15 cellular contexts compared by ENCODE assay signal in genomic region chr12:131642101-131642540, GRCh38.
DNase-seq lines count a peak whose midpoint lies in the region; ATAC-seq, FAIRE-seq and TF ChIP-seq lines count a peak whose summit lies in the region.
"Had no signal": no experiment of that assay in that cellular context is flagged by ENCODE, and none has a peak within 500 bp of the region (broad histone marks: within the 10 kb centered on the region; RNA-seq: fewer than 3 reads in every experiment).

No MANE protein-coding gene starts in this region.

- H3K4me3 ChIP-seq in GM12878: no peak overlapping the region
- H3K4me3 ChIP-seq: BLaER1 treated with 17β-estradiol and CSF1 and Interleukin-3, amounts not matched to agents 10 nM and 100 nM had no signal

- H3K9me3 Mint-ChIP-seq in natural killer cell treated with Interleukin-12 subunit alpha and Interleukin-12 subunit beta and Interleukin-15 and Interleukin-18, amount 100 ng/mL, for 72 hours: no peaks in the 10 kb centered on the region
- no peaks in the 10 kb centered on the region for H3K9me3 Mint-ChIP-seq in natural killer cell
- H3K9me3 Mint-ChIP-seq: central memory CD8-positive, alpha-beta T cell; stimulated activated memory B cell treated with anti-CD40 and anti-IgM and Interleukin-4, amounts not matched to agents 10 μg/mL and 1 μg/mL and 100 μg/mL, for 72 hours had no signal

- no peak overlapping the region for H3K4me2 ChIP-seq in GM12878 (ENCODE audit: control insufficient read depth, insufficient read depth)
- H3K4me2 ChIP-seq: BLaER1 treated with 17β-estradiol and CSF1 and Interleukin-3, amounts not matched to agents 10 nM and 100 nM had no signal

- no peak for FAIRE-seq in GM12878 (lab: Jason Lieb, UNC)
- FAIRE-seq in urothelium cell line (lab: Jason Lieb, UNC): no peak
- FAIRE-seq: endometrium had no signal

- DNase-seq in natural killer cell treated with Interleukin-12 subunit alpha and Interleukin-12 subunit beta and Interleukin-15 and Interleukin-18, amount 100 ng/mL, for 72 hours (ENCODE audit: low spot score): no peak
- DNase-seq in natural killer cell (no peak), GM12878 (ENCODE audit: low read depth, low spot score) (peak; percentile 15), urothelium cell line (ENCODE audit: low spot score) (peak; percentile 10), AG08396 (ENCODE audit: low spot score) (no peak), DMS79 treated with DMSO at 0.1 percent for 48 hours (lab: John Stamatoyannopoulos, UW) (no peak), SW 1271 (lab: John Stamatoyannopoulos, UW) (no peak)
- DNase-seq: NCI-H187; stimulated activated CD4-positive, alpha-beta T cell treated with anti-CD3 and anti-CD28 coated beads, Interleukin-2, amount 100 ng/mL, for 48 hours had no signal

- H3K36me3 Mint-ChIP-seq in natural killer cell treated with Interleukin-12 subunit alpha and Interleukin-12 subunit beta and Interleukin-15 and Interleukin-18, amount 100 ng/mL, for 72 hours: no peaks in the 10 kb centered on the region
- no peaks in the 10 kb centered on the region for H3K36me3 Mint-ChIP-seq in natural killer cell
- H3K36me3 Mint-ChIP-seq: stimulated activated memory B cell treated with anti-CD40 and anti-IgM and Interleukin-4, amounts not matched to agents 10 μg/mL and 1 μg/mL and 100 μg/mL, for 72 hours had no signal

- H2AFZ ChIP-seq in GM12878 (ENCODE audit: control insufficient read depth, low read depth, low read length): no peak overlapping the region

- no peak for TF ChIP-seq POLR2A in GM12878 (IDR thresholded peaks at IDR 0.05; ENCODE audit: low read depth, low read length)

- intact Hi-C loops in natural killer cell (cut with micrococcal nuclease): no loop called here
- intact Hi-C loops in GM12878 (cut with micrococcal nuclease; ENCODE audit: unreplicated experiment): no loop called here

- no peaks in the 10 kb centered on the region for H3K36me3 ChIP-seq in GM12878 (ENCODE audit: control insufficient read depth in 2 of 2, insufficient read depth in 2 of 2, low read length in 1 of 2)
- H3K36me3 ChIP-seq: BLaER1 treated with 17β-estradiol and CSF1 and Interleukin-3, amounts not matched to agents 10 nM and 100 nM had no signal

- no peaks in the 10 kb centered on the region for H3K4me1 ChIP-seq in GM12878 (ENCODE audit: control insufficient read depth, insufficient read depth, low read length)
- H3K4me1 ChIP-seq: BLaER1 treated with 17β-estradiol and CSF1 and Interleukin-3, amounts not matched to agents 10 nM and 100 nM had no signal

- peaks cover 7 to 12% of the 10 kb centered on the region in 2 donors for H3K27me3 Mint-ChIP-seq in natural killer cell treated with Interleukin-12 subunit alpha and Interleukin-12 subunit beta and Interleukin-15 and Interleukin-18, amount 100 ng/mL, for 72 hours
- peaks cover 0 to 11% of the 10 kb centered on the region in 2 donors for H3K27me3 Mint-ChIP-seq in natural killer cell (ENCODE audit: low read depth in 2 of 2)

- peak; percentile 29 to 63 for ATAC-seq in natural killer cell treated with Interleukin-12 subunit alpha and Interleukin-12 subunit beta and Interleukin-15 and Interleukin-18, amount 100 ng/mL, for 72 hours
- no peak for ATAC-seq in natural killer cell
- peak; percentile 52 for ATAC-seq in HG03460 (IDR thresholded peaks at IDR 0.05; ENCODE audit: unreplicated experiment)
- ATAC-seq in GM12878: peak; percentile 65
- ATAC-seq: stimulated activated memory B cell treated with anti-CD40 and anti-IgM and Interleukin-4, amounts not matched to agents 10 μg/mL and 1 μg/mL and 100 μg/mL, for 72 hours had no signal

- no peak overlapping the region for H3K27ac Mint-ChIP-seq in natural killer cell treated with Interleukin-12 subunit alpha and Interleukin-12 subunit beta and Interleukin-15 and Interleukin-18, amount 100 ng/mL, for 72 hours
- no peak overlapping the region for H3K27ac Mint-ChIP-seq in natural killer cell
- H3K27ac Mint-ChIP-seq: activated naive CD8-positive, alpha-beta T cell; stimulated activated memory B cell treated with anti-CD40 and anti-IgM and Interleukin-4, amounts not matched to agents 10 μg/mL and 1 μg/mL and 100 μg/mL, for 72 hours had no signal

- no TSS peak for BruUV-seq in GM12878 (replicated peaks; lab: Mats Ljungman, UMichigan)

- RAD21 ChIA-PET in GM12878 (lab: Charles Lee; ENCODE audit: unreplicated experiment): no interaction called here

- CTCF ChIA-PET in GM12878 (lab: Yijun Ruan, JAX): no interaction called here

- H3K4me1 Mint-ChIP-seq in natural killer cell treated with Interleukin-12 subunit alpha and Interleukin-12 subunit beta and Interleukin-15 and Interleukin-18, amount 100 ng/mL, for 72 hours (ENCODE audit: low read depth in 2 of 2): peaks cover 0 to 5% of the 10 kb centered on the region in 2 donors
- peaks cover 0 to 7% of the 10 kb centered on the region in 2 donors for H3K4me1 Mint-ChIP-seq in natural killer cell
- H3K4me1 Mint-ChIP-seq: central memory CD8-positive, alpha-beta T cell; stimulated activated memory B cell treated with anti-CD40 and anti-IgM and Interleukin-4, amounts not matched to agents 10 μg/mL and 1 μg/mL and 100 μg/mL, for 72 hours had no signal

- 43% methylated on average over 6 of the region's 8 CpGs for WGBS in GM12878 (ENCODE audit: insufficient coverage, insufficient replicate concordance, low lambda C conversion rate, missing lambda C conversion rate)

- TF ChIP-seq CTCF in natural killer cell (IDR thresholded peaks at IDR 0.05): no peak
- no peak for TF ChIP-seq CTCF in GM12878 (IDR thresholded peaks at IDR 0.05 in 2 of 3, conservative IDR thresholded peaks at IDR 0.05 in 1 of 3; ENCODE audit: control insufficient read depth in 2 of 3, extremely low read depth in 1 of 3, insufficient read depth in 1 of 3, low read depth in 3 of 3, low read length in 3 of 3)

- H3K27me3 ChIP-seq in GM12878 (replicated peaks in 1 of 2; ENCODE audit: control insufficient read depth in 2 of 2, insufficient read depth in 2 of 2, low read length in 1 of 2): no peaks in the 10 kb centered on the region

- POLR2A ChIA-PET in GM12878 (lab: Charles Lee): no interaction called here

- H3K9me3 ChIP-seq in GM12878 (replicated peaks; ENCODE audit: control insufficient read depth, insufficient read depth, low read length): no peaks in the 10 kb centered on the region; the same call in 2 of the 3 replicates
- H3K9me3 ChIP-seq: BLaER1 treated with 17β-estradiol and CSF1 and Interleukin-3, amounts not matched to agents 10 nM and 100 nM had no signal

- SMC1A ChIA-PET in GM12878 (lab: Charles Lee; ENCODE audit: uncharacterized antibody, unreplicated experiment): no interaction called here

- no peak for TF ChIP-seq EP300 in GM12878 (IDR thresholded peaks at IDR 0.05; ENCODE audit: borderline replicate concordance in 1 of 2, control insufficient read depth in 1 of 2, low read depth in 2 of 2, low read length in 2 of 2)

- TF ChIP-seq RAD21 in GM12878 (IDR thresholded peaks at IDR 0.05; ENCODE audit: insufficient read depth, low read depth, low read length): no peak

- no peak overlapping the region for H3K9ac ChIP-seq in GM12878 (ENCODE audit: control insufficient read depth, insufficient read depth, low read length)
- H3K9ac ChIP-seq: BLaER1 treated with 17β-estradiol and CSF1 and Interleukin-3, amounts not matched to agents 10 nM and 100 nM had no signal

- no peaks in the 10 kb centered on the region for H3K79me2 ChIP-seq in GM12878 (ENCODE audit: control insufficient read depth, insufficient read depth, low read length)

- no peak overlapping the region for H3K4me3 Mint-ChIP-seq in natural killer cell treated with Interleukin-12 subunit alpha and Interleukin-12 subunit beta and Interleukin-15 and Interleukin-18, amount 100 ng/mL, for 72 hours
- H3K4me3 Mint-ChIP-seq in natural killer cell: no peak overlapping the region
- H3K4me3 Mint-ChIP-seq: activated naive CD8-positive, alpha-beta T cell; central memory CD8-positive, alpha-beta T cell; stimulated activated memory B cell treated with anti-CD40 and anti-IgM and Interleukin-4, amounts not matched to agents 10 μg/mL and 1 μg/mL and 100 μg/mL, for 72 hours had no signal

- no peak overlapping the region for H3K27ac ChIP-seq in GM12878 (ENCODE audit: control insufficient read depth, insufficient read depth)
- H3K27ac ChIP-seq: BLaER1 treated with 17β-estradiol and CSF1 and Interleukin-3, amounts not matched to agents 10 nM and 100 nM had no signal

- no peaks in the 10 kb centered on the region for H4K20me1 ChIP-seq in GM12878 (ENCODE audit: control insufficient read depth, insufficient read depth)

- in situ Hi-C loops in GM12878 (cut with MboI): no loop called here

TF ChIP-seq in GM12878, 131 proteins besides CTCF, POLR2A, EP300 and RAD21:
- TF ChIP-seq CREB1 (IDR thresholded peaks at IDR 0.05; ENCODE audit: low read depth): no peak
- TF ChIP-seq, protein P1, sequence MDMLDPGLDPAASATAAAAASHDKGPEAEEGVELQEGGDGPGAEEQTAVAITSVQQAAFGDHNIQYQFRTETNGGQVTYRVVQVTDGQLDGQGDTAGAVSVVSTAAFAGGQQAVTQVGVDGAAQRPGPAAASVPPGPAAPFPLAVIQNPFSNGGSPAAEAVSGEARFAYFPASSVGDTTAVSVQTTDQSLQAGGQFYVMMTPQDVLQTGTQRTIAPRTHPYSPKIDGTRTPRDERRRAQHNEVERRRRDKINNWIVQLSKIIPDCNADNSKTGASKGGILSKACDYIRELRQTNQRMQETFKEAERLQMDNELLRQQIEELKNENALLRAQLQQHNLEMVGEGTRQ (IDR thresholded peaks at IDR 0.05; ENCODE audit: borderline replicate concordance, low read depth, low read length): peak; percentile 19; the same call in 1 of the 2 replicates
- TF ChIP-seq USF1 (IDR thresholded peaks at IDR 0.05; ENCODE audit: borderline replicate concordance, extremely low read length, insufficient read depth, low read depth, low read length): peak; percentile 66
- no peak for TF ChIP-seq ZNF217 (IDR thresholded peaks at IDR 0.05)
- peak; percentile 56; the same call in 1 of the 2 replicates for TF ChIP-seq RAD51 (IDR thresholded peaks at IDR 0.05)

Comparison
In these comparisons a context has a peak if more than half of its experiments do, and no peak if none do; other contexts are left out.
1. ATAC-seq: peak in natural killer cell treated with Interleukin-12 subunit alpha and Interleukin-12 subunit beta and Interleukin-15 and Interleukin-18, amount 100 ng/mL, for 72 hours (2 of 2), HG03460 (single experiment) and GM12878 (single experiment); none in natural killer cell (0 of 3).
2. DNase-seq: peak in GM12878 (single experiment) and urothelium cell line (single experiment); none in natural killer cell treated with Interleukin-12 subunit alpha and Interleukin-12 subunit beta and Interleukin-15 and Interleukin-18, amount 100 ng/mL, for 72 hours (single experiment), natural killer cell (single experiment), AG08396 (single experiment), DMS79 treated with DMSO at 0.1 percent for 48 hours (single experiment) and SW 1271 (0 of 2).